9 cellular contexts compared by ENCODE assay signal in the genomic region with DNA sequence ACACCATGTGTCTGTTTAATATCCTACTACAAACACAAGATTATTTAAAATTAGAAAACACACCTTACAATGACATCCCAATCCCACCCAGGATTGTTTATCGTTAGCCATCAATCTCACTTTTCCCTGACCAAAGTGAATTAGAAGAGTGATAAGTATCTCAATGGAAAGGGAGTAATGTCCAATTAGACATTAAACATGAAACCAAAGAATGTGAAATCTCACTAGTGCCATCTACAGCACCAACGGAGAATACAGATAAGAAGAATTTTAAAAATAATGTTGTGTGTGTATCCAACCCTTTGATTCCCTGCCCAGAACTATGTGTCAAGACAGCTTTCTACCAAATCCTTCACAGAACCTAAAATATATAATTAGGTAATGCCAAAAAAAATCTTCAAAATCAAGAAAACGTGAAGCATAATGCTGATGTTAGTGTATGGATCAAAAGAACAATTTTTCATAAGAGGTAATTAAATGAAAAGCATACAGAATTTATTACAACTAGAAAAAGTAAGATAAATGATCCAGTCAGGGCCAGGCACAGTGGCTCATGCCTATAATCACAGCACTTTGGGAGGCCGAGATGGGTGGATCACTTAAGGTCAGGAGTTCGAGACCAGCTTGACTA.
DNase-seq lines count a peak whose midpoint lies in the region; ATAC-seq and TF ChIP-seq lines count a peak whose summit lies in the region.
"Had no signal": no experiment of that assay in that cellular context is flagged by ENCODE, and none has a peak within 500 bp of the region (broad histone marks: within the 10 kb centered on the region; RNA-seq: fewer than 3 reads in every experiment).

No MANE protein-coding gene starts in this region.

- DNase-seq in NCI-H1092 treated with DMSO at 0.1 percent for 48 hours (lab: John Stamatoyannopoulos, UW) (peak; percentile 36), NCI-H1092 (lab: John Stamatoyannopoulos, UW) (no peak), LNCaP clone FGC (ENCODE audit: low read depth) (peak; percentile 33), ascending aorta (ENCODE audit: low spot score in 2 of 2) (no peak), left lung (no peak), omental fat pad (ENCODE audit: low spot score) (no peak)
- no peak for DNase-seq in NK-92 treated with Interleukin-12 subunit alpha and Interleukin-12 subunit beta, amount 100 ng/mL, for 24 hours (lab: John Stamatoyannopoulos, UW)
- DNase-seq in activated CD4-positive, alpha-beta T cell treated with anti-CD3 and anti-CD28 coated beads for 4 hours: no peak

- H3K36me3 ChIP-seq in ascending aorta: no peaks in the 10 kb centered on the region
- no peaks in the 10 kb centered on the region for H3K36me3 ChIP-seq in left lung
- H3K36me3 ChIP-seq: BLaER1 had no signal

- H3K27me3 ChIP-seq in ascending aorta (no peaks in the 10 kb centered on the region), left lung (no peaks in the 10 kb centered on the region)
- H3K27me3 ChIP-seq: BLaER1 had no signal

- H3K4me1 ChIP-seq in ascending aorta (no peaks in the 10 kb centered on the region), left lung (no peaks in the 10 kb centered on the region)
- H3K4me1 ChIP-seq: BLaER1 had no signal

- H3K9me3 ChIP-seq in ascending aorta (no peaks in the 10 kb centered on the region), left lung (no peaks in the 10 kb centered on the region)
- H3K9me3 ChIP-seq: BLaER1 had no signal

- H3K4me3 ChIP-seq in LNCaP clone FGC (ENCODE audit: low read depth, low read length) (no peak overlapping the region), ascending aorta (no peak overlapping the region), left lung (no peak overlapping the region)
- H3K4me3 ChIP-seq: BLaER1 had no signal

- H3K27ac ChIP-seq in ascending aorta (no peak overlapping the region), left lung (no peak overlapping the region)
- H3K27ac ChIP-seq: BLaER1 had no signal

- intact Hi-C loops in ascending aorta (cut with DNase I) (no loop called here), left lung (cut with DNase I) (no loop called here)

- TF ChIP-seq CTCF in LNCaP clone FGC (IDR thresholded peaks at IDR 0.05; ENCODE audit: control insufficient read depth, extremely low read depth, insufficient read depth): peak; percentile 70
- peak in 2 of 3 experiments; percentile 30 to 36 for TF ChIP-seq CTCF in ascending aorta (IDR thresholded peaks at IDR 0.05)
- peak in 1 of 2 donors; percentile 48 for TF ChIP-seq CTCF in left lung (IDR thresholded peaks at IDR 0.05)
- TF ChIP-seq CTCF in omental fat pad (IDR thresholded peaks at IDR 0.05): no peak

- peak; percentile 59 for ATAC-seq in left lung
- ATAC-seq in omental fat pad (ENCODE audit: low FRiP score): no peak

Comparison
In these comparisons a context has a peak if more than half of its experiments do, and no peak if none do; other contexts are left out.
1. DNase-seq: peak in NCI-H1092 treated with DMSO at 0.1 percent for 48 hours (single experiment) and LNCaP clone FGC (single experiment); none in NCI-H1092 (single experiment), ascending aorta (0 of 2), left lung (0 of 2), NK-92 treated with Interleukin-12 subunit alpha and Interleukin-12 subunit beta, amount 100 ng/mL, for 24 hours (single experiment), activated CD4-positive, alpha-beta T cell treated with anti-CD3 and anti-CD28 coated beads for 4 hours (0 of 2) and omental fat pad (single experiment).
2. CTCF ChIP-seq: peak in LNCaP clone FGC (single experiment) and ascending aorta (2 of 3); none in omental fat pad (0 of 3).